1 cellular context compared by ENCODE assay signal in genomic region chr3:127822836-127823589, GRCh38.
A peak's percentile ranks its signal among the peaks of the same experiment; 100 is the strongest.
TF ChIP-seq lines count a peak whose summit lies in the region.

No MANE protein-coding gene starts in this region.

TF ChIP-seq in H1, 55 proteins besides CTCF, POLR2A, EP300 and RAD21 (continued from another document):
- TF ChIP-seq ATF3 (IDR thresholded peaks at IDR 0.05; ENCODE audit: insufficient read depth, low read depth, low read length) (no peak), SUZ12 (IDR thresholded peaks at IDR 0.05; ENCODE audit: low read length) (peak; percentile 80), EZH2 (IDR thresholded peaks at IDR 0.05; ENCODE audit: low read depth, low read length, severe bottlenecking) (peak; percentile 84), YY1 (IDR thresholded peaks at IDR 0.05; ENCODE audit: low read depth, low read length) (no peak), SAP30 (IDR thresholded peaks at IDR 0.05; ENCODE audit: insufficient read depth, insufficient replicate concordance, low read length) (no peak), SP4 (IDR thresholded peaks at IDR 0.05; ENCODE audit: low read length) (no peak), USF2 (IDR thresholded peaks at IDR 0.05; ENCODE audit: low read length) (no peak), RBBP5 (IDR thresholded peaks at IDR 0.05; ENCODE audit: borderline replicate concordance, low read depth, low read length) (0 out of 2 replicates have a peak, but pooled peaks have one; percentile 23), FOSL1 (IDR thresholded peaks at IDR 0.05; ENCODE audit: insufficient read depth, low read depth, low read length) (no peak), GABPA (IDR thresholded peaks at IDR 0.05; ENCODE audit: borderline replicate concordance, insufficient read depth, low read length) (0 out of 2 replicates have a peak, but pooled peaks have one; percentile 37), NANOG (IDR thresholded peaks at IDR 0.05; ENCODE audit: insufficient read depth, low read depth, low read length, poor library complexity, severe bottlenecking) (no peak), TAF1 (IDR thresholded peaks at IDR 0.05; ENCODE audit: low read depth, low read length) (no peak), TCF12 (IDR thresholded peaks at IDR 0.05; ENCODE audit: low read depth, low read length) (no peak), NRF1 (IDR thresholded peaks at IDR 0.05; ENCODE audit: low read depth, low read length) (no peak), SP1 (IDR thresholded peaks at IDR 0.05; ENCODE audit: low read depth, low read length) (no peak), GTF2F1 (IDR thresholded peaks at IDR 0.05; ENCODE audit: borderline replicate concordance, low read depth, low read length) (no peak), ATF2 (IDR thresholded peaks at IDR 0.05; ENCODE audit: low read length) (no peak), SIRT6 (IDR thresholded peaks at IDR 0.05; ENCODE audit: low read length) (no peak), E2F6 (IDR thresholded peaks at IDR 0.05) (no peak), RFX5 (IDR thresholded peaks at IDR 0.05; ENCODE audit: borderline replicate concordance, low read depth, low read length) (no peak), SP2 (IDR thresholded peaks at IDR 0.05; ENCODE audit: low read length) (no peak), ASH2L (IDR thresholded peaks at IDR 0.05; ENCODE audit: low read length) (peak; percentile 22), KDM4A (IDR thresholded peaks at IDR 0.05; ENCODE audit: low read depth, low read length, severe bottlenecking) (peak; percentile 81), CHD1 (IDR thresholded peaks at IDR 0.05; ENCODE audit: low read depth, low read length) (no peak), JUND (IDR thresholded peaks at IDR 0.05; ENCODE audit: low read length) (no peak), HDAC2 (IDR thresholded peaks at IDR 0.05; ENCODE audit: borderline replicate concordance in 1 of 2, low read depth in 2 of 2, low read length in 2 of 2) (peak in 1 of 2 experiments; percentile 60; a peak in 1 of 4 replicates), BACH1 (IDR thresholded peaks at IDR 0.05; ENCODE audit: low read length) (peak; percentile 55; the same call in 1 of the 2 replicates), CREB1 (IDR thresholded peaks at IDR 0.05) (no peak)
